ENCODE assay signal across 1 cellular context in genomic region chr14:49692895-49693737, GRCh38.
TF ChIP-seq lines count a peak whose summit lies in the region.

Gene KLHDC1, plus strand, starts transcription at chr14:49693120. Its CDS starts 75 bp downstream, at chr14:49693195.

TF ChIP-seq in K562, 482 proteins besides CTCF, POLR2A, EP300 and RAD21 (continued from another document and continues in another):
- TF ChIP-seq MLLT1 (IDR thresholded peaks at IDR 0.05) = 0 out of 4 replicates have a peak, but pooled peaks of 1 of the 2 experiments have one; percentile 38
- no peak for TF ChIP-seq KLF16 (IDR thresholded peaks at IDR 0.05)
- no peak for TF ChIP-seq KAT2B (IDR thresholded peaks at IDR 0.05; ENCODE audit: low read depth, low read length)
- no peak for TF ChIP-seq THAP7 (CRISPR knock-in tag; IDR thresholded peaks at IDR 0.05)
- no peak for TF ChIP-seq TEAD4 (IDR thresholded peaks at IDR 0.05; ENCODE audit: low read length)
- no peak for TF ChIP-seq TEAD4 (CRISPR knock-in tag; IDR thresholded peaks at IDR 0.05; ENCODE audit: borderline replicate concordance)
- no peak for TF ChIP-seq SREBF2 (CRISPR knock-in tag; IDR thresholded peaks at IDR 0.05)
- TF ChIP-seq GATAD2A (IDR thresholded peaks at IDR 0.05) = peak; percentile 81
- no peak for TF ChIP-seq ZKSCAN1 (IDR thresholded peaks at IDR 0.05; ENCODE audit: low read depth, low read length)
- peak; percentile 27 for TF ChIP-seq CCNT2 (IDR thresholded peaks at IDR 0.05; ENCODE audit: borderline replicate concordance, extremely low read depth, insufficient read length, low read depth, low read length)
- no peak for TF ChIP-seq TRIM24 (IDR thresholded peaks at IDR 0.05)
- no peak for TF ChIP-seq ZNF165 (CRISPR knock-in tag; IDR thresholded peaks at IDR 0.05; ENCODE audit: borderline replicate concordance)
- no peak for TF ChIP-seq ZBTB9 (CRISPR knock-in tag; IDR thresholded peaks at IDR 0.05)
- no peak for TF ChIP-seq PURB (CRISPR knock-in tag; IDR thresholded peaks at IDR 0.05; ENCODE audit: low read depth)
- no peak for TF ChIP-seq NCOA2 (IDR thresholded peaks at IDR 0.05; ENCODE audit: partially characterized antibody in 2 of 2)
- no peak for TF ChIP-seq ZNF232 (CRISPR knock-in tag; IDR thresholded peaks at IDR 0.05)
- TF ChIP-seq NFE2L1 (tag; IDR thresholded peaks at IDR 0.05; ENCODE audit: borderline replicate concordance, low read depth) = no peak
- TF ChIP-seq MXD1 (CRISPR knock-in tag; IDR thresholded peaks at IDR 0.05; ENCODE audit: borderline replicate concordance, poor library complexity, severe bottlenecking) = no peak
- TF ChIP-seq TBP (optimal IDR thresholded peaks at IDR 0.05; ENCODE audit: low read depth, low read length) = no peak
- no peak for TF ChIP-seq FOXP1 (CRISPR knock-in tag; IDR thresholded peaks at IDR 0.05)
- no peak for TF ChIP-seq ZEB2 (IDR thresholded peaks at IDR 0.05)
- TF ChIP-seq NFATC3 (IDR thresholded peaks at IDR 0.05) = no peak
- no peak for TF ChIP-seq KDM2B (CRISPR knock-in tag; IDR thresholded peaks at IDR 0.05)
- no peak for TF ChIP-seq BRF1 (IDR thresholded peaks at IDR 0.05; ENCODE audit: borderline replicate concordance, extremely low read depth, insufficient read length)
- TF ChIP-seq CBFA2T3 (IDR thresholded peaks at IDR 0.05) = no peak
- TF ChIP-seq ARID1B (IDR thresholded peaks at IDR 0.05) = no peak
- TF ChIP-seq HBP1 (CRISPR knock-in tag; IDR thresholded peaks at IDR 0.05) = no peak
- no peak for TF ChIP-seq JUND (IDR thresholded peaks at IDR 0.05; ENCODE audit: borderline replicate concordance, low read depth, low read length)
- TF ChIP-seq JUND (tag; IDR thresholded peaks at IDR 0.05; ENCODE audit: borderline replicate concordance, low read depth, low read length) = no peak
- no peak for TF ChIP-seq GTF2A2 (tag; IDR thresholded peaks at IDR 0.05)
- TF ChIP-seq ZKSCAN3 (CRISPR knock-in tag; IDR thresholded peaks at IDR 0.05) = no peak
- TF ChIP-seq SRF (CRISPR knock-in tag; IDR thresholded peaks at IDR 0.05) = no peak
- no peak for TF ChIP-seq NCOA1 (IDR thresholded peaks at IDR 0.05; ENCODE audit: low read depth)
- TF ChIP-seq ETV6 (IDR thresholded peaks at IDR 0.05; ENCODE audit: borderline replicate concordance in 1 of 2, low read depth in 2 of 2, low read length in 1 of 2) = no peak
- TF ChIP-seq ETV6 (CRISPR knock-in tag; IDR thresholded peaks at IDR 0.05; ENCODE audit: borderline replicate concordance) = no peak
- peak; percentile 64; the same call in 1 of the 2 replicates for TF ChIP-seq HDAC8 (tag; IDR thresholded peaks at IDR 0.05)
- TF ChIP-seq FOXA1 (IDR thresholded peaks at IDR 0.05; ENCODE audit: borderline replicate concordance) = no peak
- TF ChIP-seq ZFP91 (CRISPR knock-in tag; IDR thresholded peaks at IDR 0.05) = no peak
- TF ChIP-seq XRCC4 (IDR thresholded peaks at IDR 0.05; ENCODE audit: extremely low read depth, insufficient read depth, insufficient read length) = no peak
- no peak for TF ChIP-seq ZNF512 (tag; IDR thresholded peaks at IDR 0.05)
- TF ChIP-seq GABPB1 (CRISPR knock-in tag; IDR thresholded peaks at IDR 0.05) = 0 out of 2 replicates have a peak, but pooled peaks have one; percentile 26
- no peak for TF ChIP-seq ZNF695 (CRISPR knock-in tag; IDR thresholded peaks at IDR 0.05)
- peak; percentile 54 for TF ChIP-seq PCBP1 (IDR thresholded peaks at IDR 0.05; ENCODE audit: low read depth, low read length, poor library complexity, severe bottlenecking)
- TF ChIP-seq DLX4 (CRISPR knock-in tag; IDR thresholded peaks at IDR 0.05) = no peak
- TF ChIP-seq CSDE1 (IDR thresholded peaks at IDR 0.05) = no peak
- peak; percentile 40 to 65; a peak in 1 of 4 replicates for TF ChIP-seq NONO (IDR thresholded peaks at IDR 0.05; ENCODE audit: low read depth in 2 of 2, low read length in 1 of 2)
- peak in 1 of 2 experiments; percentile 75; a peak in 2 of 4 replicates for TF ChIP-seq HDAC1 (IDR thresholded peaks at IDR 0.05)
- no peak for TF ChIP-seq LARP7 (IDR thresholded peaks at IDR 0.05)
- TF ChIP-seq HINFP (tag; conservative IDR thresholded peaks at IDR 0.05; ENCODE audit: low read depth) = no peak
- TF ChIP-seq AFF1 (IDR thresholded peaks at IDR 0.05; ENCODE audit: low read depth in 1 of 2, partially characterized antibody in 2 of 2) = no peak
- TF ChIP-seq HCFC1 (IDR thresholded peaks at IDR 0.05; ENCODE audit: low read depth, low read length) = no peak
- TF ChIP-seq POLR3A (IDR thresholded peaks at IDR 0.05; ENCODE audit: borderline replicate concordance, extremely low read depth, insufficient read depth, insufficient read length) = no peak
- TF ChIP-seq ZFX (CRISPR knock-in tag; IDR thresholded peaks at IDR 0.05) = peak; percentile 95
- no peak for TF ChIP-seq ZNF239 (CRISPR knock-in tag; IDR thresholded peaks at IDR 0.05)
- no peak for TF ChIP-seq SMC3 (conservative IDR thresholded peaks at IDR 0.05; ENCODE audit: insufficient read depth, low read depth, low read length)
- TF ChIP-seq MEF2D (tag; conservative IDR thresholded peaks at IDR 0.05; ENCODE audit: low read depth) = no peak
- TF ChIP-seq ZBTB7A (IDR thresholded peaks at IDR 0.05; ENCODE audit: borderline replicate concordance, control insufficient read depth, low read depth, low read length) = peak; percentile 94
- TF ChIP-seq PKNOX1 (IDR thresholded peaks at IDR 0.05) = no peak
- TF ChIP-seq RBM34 (IDR thresholded peaks at IDR 0.05; ENCODE audit: borderline replicate concordance, insufficient read depth, low read length) = no peak
